10 cellular contexts compared by ENCODE assay signal in genomic region chr14:70173569-70173968, GRCh38. TPM values are rescaled to one million over a fixed set of nuclear protein-coding genes. Genes with fewer than 3 reads are reported as not detected.
"Had no signal": no experiment of that assay in that cellular context is flagged by ENCODE, and none has a peak within 500 bp of the region (broad histone marks: within the 10 kb centered on the region; RNA-seq: fewer than 3 reads in every experiment).

No MANE protein-coding gene starts in this region.

- H3K4me3 ChIP-seq: GM23248, GM23338, HAP-1 had no signal

- H2AFZ ChIP-seq: GM23248, GM23338 had no signal

- H3K9me3 ChIP-seq: HAP-1 had no signal

- H3K9ac ChIP-seq: GM23248 had no signal

- H3K4me1 ChIP-seq: HAP-1 had no signal

- ATAC-seq: GM23338, HCT116 had no signal

- H3K4me2 ChIP-seq: GM23338 had no signal

- H3K36me3 ChIP-seq: HAP-1 had no signal

- H3K27ac ChIP-seq: GM23248 had no signal

- DNase-seq: GM23248, GOT3, H7, H9, HCEC 1CT, HFFc6 had no signal

RNA-seq across cellular contexts. Expression of gene SLC8A3, which starts 15.2 kb away (rescaled TPM):
- total RNA-seq: GM23248, H4, HFFc6 had no signal
- polyA plus RNA-seq: GM23248 had no signal
